Comparison of ENCODE assay signal across 13 cellular contexts in genomic region chr21:45015469-45015860, GRCh38.
"Had no signal": no experiment of that assay in that cellular context is flagged by ENCODE, and none has a peak within 500 bp of the region (broad histone marks: within the 10 kb centered on the region; RNA-seq: fewer than 3 reads in every experiment).

No MANE protein-coding gene starts in this region.

- H3K27me3 ChIP-seq: gastroesophageal sphincter, thyroid gland had no signal

- H3K27ac ChIP-seq: epithelial cell of prostate, lower lobe of right lung, thyroid gland had no signal

- H3K9me3 ChIP-seq: gastroesophageal sphincter, lower lobe of right lung, thyroid gland had no signal

- H3K4me3 Mint-ChIP-seq: activated CD8-positive, alpha-beta T cell treated with anti-CD3 and anti-CD28 coated beads for 36 hours; activated naive CD4-positive, alpha-beta T cell treated with anti-CD3 and anti-CD28 coated beads for 36 hours; effector memory CD8-positive, alpha-beta T cell had no signal

- ATAC-seq: activated CD8-positive, alpha-beta T cell treated with anti-CD3 and anti-CD28 coated beads for 36 hours; effector memory CD8-positive, alpha-beta T cell; gastroesophageal sphincter; lower lobe of right lung had no signal

- H3K36me3 Mint-ChIP-seq: naive B cell had no signal

- DNase-seq: activated CD8-positive, alpha-beta T cell treated with anti-CD3 and anti-CD28 coated beads for 36 hours; activated naive CD4-positive, alpha-beta T cell treated with anti-CD3 and anti-CD28 coated beads for 36 hours; central memory CD4-positive, alpha-beta T cell; effector memory CD8-positive, alpha-beta T cell; lower lobe of right lung; midbrain; naive B cell; stimulated activated CD4-positive, alpha-beta T cell treated with anti-CD3 and anti-CD28 coated beads, Interleukin-4, amount 100 ng/mL, for 4 hours; T-helper 9 cell had no signal

- H3K27ac Mint-ChIP-seq: activated CD8-positive, alpha-beta T cell treated with anti-CD3 and anti-CD28 coated beads for 36 hours; activated naive CD4-positive, alpha-beta T cell treated with anti-CD3 and anti-CD28 coated beads for 36 hours; effector memory CD8-positive, alpha-beta T cell had no signal

- H3K9me3 Mint-ChIP-seq: activated CD8-positive, alpha-beta T cell treated with anti-CD3 and anti-CD28 coated beads for 36 hours; activated naive CD4-positive, alpha-beta T cell treated with anti-CD3 and anti-CD28 coated beads for 36 hours; effector memory CD8-positive, alpha-beta T cell; naive B cell had no signal

- H3K4me3 ChIP-seq: coronary artery, gastroesophageal sphincter, lower lobe of right lung, thyroid gland had no signal

- H3K36me3 ChIP-seq: gastroesophageal sphincter, lower lobe of right lung, thyroid gland had no signal

- H3K4me1 ChIP-seq: lower lobe of right lung had no signal
